8 cellular contexts compared by ENCODE assay signal in the genomic region with DNA sequence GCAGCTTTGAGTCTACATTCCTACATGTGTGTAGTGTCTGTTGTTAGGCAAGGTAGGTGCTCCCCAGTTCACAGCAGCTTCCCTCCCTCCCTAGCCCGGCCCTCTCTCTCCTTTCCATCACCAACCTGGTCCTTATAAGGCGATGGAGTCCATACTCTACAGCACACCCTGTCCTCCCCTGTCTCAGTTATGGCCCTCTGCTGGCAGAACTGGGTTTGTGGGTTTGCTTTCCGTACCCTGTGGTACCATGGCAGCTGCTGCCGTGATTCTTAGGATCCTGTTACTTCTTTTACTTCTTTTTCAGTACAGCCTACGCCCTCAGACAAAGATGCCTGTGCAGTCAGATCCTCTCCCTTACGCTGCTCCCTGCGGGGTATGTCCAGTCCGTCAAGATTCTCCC. TPM values are rescaled to one million over a fixed set of nuclear protein-coding genes. Genes with fewer than 3 reads are reported as not detected.
DNase-seq lines count a peak whose midpoint lies in the region; ATAC-seq and TF ChIP-seq lines count a peak whose summit lies in the region.

No MANE protein-coding gene starts in this region.

- H3K27ac Mint-ChIP-seq in activated naive CD4-positive, alpha-beta T cell treated with anti-CD3 and anti-CD28 coated beads, Interleukin-2, amount 50 U/mL, for 72 hours, result no peak overlapping the region
- no peak overlapping the region for H3K27ac Mint-ChIP-seq in memory B cell

- peaks cover 0 to 14% of the 10 kb centered on the region in 2 donors for H3K9me3 Mint-ChIP-seq in activated naive CD4-positive, alpha-beta T cell treated with anti-CD3 and anti-CD28 coated beads, Interleukin-2, amount 50 U/mL, for 72 hours
- H3K9me3 Mint-ChIP-seq in memory B cell, result no peaks in the 10 kb centered on the region

- H3K27me3 Mint-ChIP-seq in memory B cell, result peaks cover 11% of the 10 kb centered on the region

- peak; percentile 28 for TF ChIP-seq CTCF in GM13977 (IDR thresholded peaks at IDR 0.05; ENCODE audit: extremely low read depth, insufficient read depth, missing control alignments)
- peak; percentile 54 for TF ChIP-seq CTCF in NB4 (IDR thresholded peaks at IDR 0.05; ENCODE audit: low read depth, low read length)

- TF ChIP-seq POLR2A in NB4 (IDR thresholded peaks at IDR 0.05; ENCODE audit: extremely low read depth, insufficient read length), result no peak

- no peak overlapping the region for H3K4me3 Mint-ChIP-seq in memory B cell

- no peaks in the 10 kb centered on the region for H3K4me1 Mint-ChIP-seq in memory B cell

- H3K4me3 ChIP-seq in NB4 (ENCODE audit: low read depth, low read length), result no peak overlapping the region

- in situ Hi-C loops in ACHN (cut with HindIII; ENCODE audit: low pct_ligation_motif_present, low pct_unique_long_range_greater_than_20kb, low sequenced_read_pairs), result no loop called here
- in situ Hi-C loops in GM13977 (cut with MboI; ENCODE audit: low pct_unique_long_range_greater_than_20kb, low sequenced_read_pairs, unreplicated experiment), result no loop called here

- DNase-seq in ACHN (peak; percentile 53), GM13977 (ENCODE audit: low spot score) (no peak), NB4 (ENCODE audit: low read depth) (peak; percentile 45), memory B cell (ENCODE audit: low spot score in 2 of 2) (no peak), GM19238 (ENCODE audit: insufficient read length, low spot score) (no peak)
- peak in 1 of 2 donors; percentile 7 for DNase-seq in activated naive CD4-positive, alpha-beta T cell treated with anti-CD3 and anti-CD28 coated beads, Interleukin-2, amount 50 U/mL, for 72 hours (ENCODE audit: low spot score in 2 of 2)

- peaks cover 11 to 13% of the 10 kb centered on the region in 2 donors for H3K36me3 Mint-ChIP-seq in activated naive CD4-positive, alpha-beta T cell treated with anti-CD3 and anti-CD28 coated beads, Interleukin-2, amount 50 U/mL, for 72 hours
- H3K36me3 Mint-ChIP-seq in memory B cell, result no peaks in the 10 kb centered on the region

- ATAC-seq in activated naive CD4-positive, alpha-beta T cell treated with anti-CD3 and anti-CD28 coated beads, Interleukin-2, amount 50 U/mL, for 72 hours, result peak; percentile 77 to 80
- peak; percentile 50 for ATAC-seq in memory B cell (ENCODE audit: low read depth)
- no peak for ATAC-seq in HG02973 (IDR thresholded peaks at IDR 0.05; ENCODE audit: unreplicated experiment)
- no peak for ATAC-seq in HG02970 (IDR thresholded peaks at IDR 0.05; ENCODE audit: low FRiP score, unreplicated experiment)

RNA-seq across cellular contexts. Expression of gene AK5, which starts 31.7 kb away (rescaled TPM):
- 1 to 10 TPM; 1.9 to 8.9 TPM for total RNA-seq in activated naive CD4-positive, alpha-beta T cell treated with anti-CD3 and anti-CD28 coated beads, Interleukin-2, amount 50 U/mL, for 72 hours

Comparison
In these comparisons a context has a peak if more than half of its experiments do, and no peak if none do; other contexts are left out.
1. DNase-seq: peak in ACHN (single experiment) and NB4 (single experiment); none in GM13977 (single experiment), memory B cell (0 of 2) and GM19238 (single experiment).
2. ATAC-seq: peak in activated naive CD4-positive, alpha-beta T cell treated with anti-CD3 and anti-CD28 coated beads, Interleukin-2, amount 50 U/mL, for 72 hours (2 of 2) and memory B cell (single experiment); none in HG02973 (single experiment) and HG02970 (single experiment).